8 cellular contexts compared by ENCODE assay signal in the genomic region with DNA sequence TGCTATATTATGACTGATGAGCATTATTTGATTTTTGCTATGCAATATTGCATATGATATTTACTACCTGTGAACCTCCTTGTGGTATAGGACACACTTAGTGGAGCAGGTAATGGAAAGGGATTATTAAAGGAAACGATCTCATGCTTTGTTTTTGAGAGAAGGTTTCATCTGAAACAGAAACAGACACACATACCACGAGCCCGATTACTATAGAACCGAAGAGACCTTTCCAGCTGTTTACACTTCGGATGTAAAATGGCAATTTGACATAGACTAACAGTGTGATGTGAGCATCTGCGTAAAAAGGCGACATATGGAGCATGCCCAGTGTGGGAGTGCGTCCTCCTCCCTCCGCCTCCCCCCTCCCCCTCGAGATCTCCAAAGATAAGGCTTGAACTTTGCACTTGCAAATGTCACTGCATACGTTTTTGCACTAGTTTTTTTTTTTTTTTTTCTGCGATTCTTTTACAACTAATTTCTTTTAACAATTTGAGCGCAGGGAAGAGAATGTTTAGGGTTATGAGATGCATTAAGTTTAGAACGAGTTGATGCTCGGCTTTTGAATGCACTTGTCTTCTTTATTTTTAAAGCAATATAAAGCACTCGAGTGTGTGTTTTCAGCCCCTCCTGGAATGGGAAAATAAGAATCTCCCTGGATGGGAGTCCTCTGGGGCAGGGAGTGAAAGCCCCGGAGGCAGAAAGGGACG.
DNase-seq lines count a peak whose midpoint lies in the region; ATAC-seq and FAIRE-seq lines count a peak whose summit lies in the region.

No MANE protein-coding gene starts in this region.

- CTCF ChIA-PET in activated CD4-positive, alpha-beta memory T cell treated with anti-CD3 and anti-CD28 coated beads for 36 hours (lab: Charles Lee) = no interaction called here

- POLR2A ChIA-PET in activated CD4-positive, alpha-beta memory T cell treated with anti-CD3 and anti-CD28 coated beads for 36 hours (lab: Charles Lee) = no interaction called here

- H3K4me1 Mint-ChIP-seq in activated T-cell treated with anti-CD3 and anti-CD28 coated beads, Interleukin-2, amount 50 U/mL, for 24 hours (ENCODE audit: low read depth) = peaks cover 9% of the 10 kb centered on the region
- peaks cover 8% of the 10 kb centered on the region for H3K4me1 Mint-ChIP-seq in activated CD4-positive, alpha-beta memory T cell treated with anti-CD3 and anti-CD28 coated beads for 36 hours (ENCODE audit: low read depth)

- no peak for DNase-seq in activated T-cell treated with anti-CD3 and anti-CD28 coated beads, Interleukin-2, amount 50 U/mL, for 24 hours
- DNase-seq in activated T-cell treated with anti-CD3 and anti-CD28 coated beads, Interleukin-2, amount 50 U/mL, for 48 hours = no peak
- DNase-seq in activated CD4-positive, alpha-beta memory T cell treated with anti-CD3 and anti-CD28 coated beads for 36 hours = peak; percentile 20
- peak; percentile 60 for DNase-seq in islet precursor cell
- no peak for DNase-seq in NK-92 (lab: John Stamatoyannopoulos, UW; ENCODE audit: unreplicated experiment)
- DNase-seq in HTR-8/SVneo (ENCODE audit: insufficient read length, low spot score) = no peak

- intact Hi-C loops in activated CD4-positive, alpha-beta memory T cell treated with anti-CD3 and anti-CD28 coated beads for 36 hours (cut with micrococcal nuclease) = no loop called here

- peak; percentile 54 for ATAC-seq in HG03196 (IDR thresholded peaks at IDR 0.05; ENCODE audit: unreplicated experiment)
- ATAC-seq in HG02884 (IDR thresholded peaks at IDR 0.05; ENCODE audit: unreplicated experiment) = no peak

- H3K27ac Mint-ChIP-seq in activated T-cell treated with anti-CD3 and anti-CD28 coated beads, Interleukin-2, amount 50 U/mL, for 24 hours = no peak overlapping the region
- H3K27ac Mint-ChIP-seq in activated CD4-positive, alpha-beta memory T cell treated with anti-CD3 and anti-CD28 coated beads for 36 hours = no peak overlapping the region

- peaks cover 15% of the 10 kb centered on the region for H3K27me3 Mint-ChIP-seq in activated T-cell treated with anti-CD3 and anti-CD28 coated beads, Interleukin-2, amount 50 U/mL, for 24 hours
- H3K27me3 Mint-ChIP-seq in activated CD4-positive, alpha-beta memory T cell treated with anti-CD3 and anti-CD28 coated beads for 36 hours = peaks cover 6% of the 10 kb centered on the region

- no peaks in the 10 kb centered on the region for H3K36me3 Mint-ChIP-seq in activated T-cell treated with anti-CD3 and anti-CD28 coated beads, Interleukin-2, amount 50 U/mL, for 24 hours (ENCODE audit: low read depth)
- no peaks in the 10 kb centered on the region for H3K36me3 Mint-ChIP-seq in activated CD4-positive, alpha-beta memory T cell treated with anti-CD3 and anti-CD28 coated beads for 36 hours

- no peaks in the 10 kb centered on the region for H3K9me3 Mint-ChIP-seq in activated T-cell treated with anti-CD3 and anti-CD28 coated beads, Interleukin-2, amount 50 U/mL, for 24 hours
- no peaks in the 10 kb centered on the region for H3K9me3 Mint-ChIP-seq in activated CD4-positive, alpha-beta memory T cell treated with anti-CD3 and anti-CD28 coated beads for 36 hours

- no peak for FAIRE-seq in HTR-8/SVneo (lab: Jason Lieb, UNC)

- peak overlapping the region; percentile 49 for H3K4me3 Mint-ChIP-seq in activated T-cell treated with anti-CD3 and anti-CD28 coated beads, Interleukin-2, amount 50 U/mL, for 24 hours
- peak overlapping the region; percentile 3 for H3K4me3 Mint-ChIP-seq in activated CD4-positive, alpha-beta memory T cell treated with anti-CD3 and anti-CD28 coated beads for 36 hours

Comparison
In these comparisons a context has a peak if more than half of its experiments do, and no peak if none do; other contexts are left out.
1. DNase-seq: peak in activated CD4-positive, alpha-beta memory T cell treated with anti-CD3 and anti-CD28 coated beads for 36 hours (single experiment) and islet precursor cell (single experiment); none in activated T-cell treated with anti-CD3 and anti-CD28 coated beads, Interleukin-2, amount 50 U/mL, for 24 hours (single experiment), activated T-cell treated with anti-CD3 and anti-CD28 coated beads, Interleukin-2, amount 50 U/mL, for 48 hours (0 of 2), NK-92 (single experiment) and HTR-8/SVneo (single experiment).